6 cellular contexts compared by ENCODE assay signal in the genomic region with DNA sequence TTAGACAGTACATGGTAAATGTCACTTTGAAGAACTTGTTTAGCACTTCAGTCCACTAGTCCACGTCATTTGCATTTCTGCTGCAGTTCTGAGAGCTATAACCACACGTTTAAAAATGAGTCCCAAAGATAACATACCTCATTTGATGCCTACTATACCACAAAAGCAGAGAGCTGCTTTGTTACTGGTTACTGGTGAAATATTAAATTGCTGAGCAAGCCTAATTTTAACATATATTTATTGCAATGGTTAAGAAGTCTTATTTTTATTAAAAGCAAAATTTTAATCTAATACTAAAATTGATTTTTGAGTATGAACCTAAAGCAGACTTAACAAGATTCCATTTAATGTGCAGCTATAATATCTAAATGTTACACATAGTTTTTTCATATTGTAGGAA.
"Had no signal": no experiment of that assay in that cellular context is flagged by ENCODE, and none has a peak within 500 bp of the region (broad histone marks: within the 10 kb centered on the region; RNA-seq: fewer than 3 reads in every experiment).

No MANE protein-coding gene starts in this region.

- H3K27ac ChIP-seq: HL-60, KMS-11 had no signal

- H3K4me3 ChIP-seq: K562 had no signal

- FAIRE-seq: HTR-8/SVneo, K562 had no signal

- H3K9ac ChIP-seq: KMS-11 had no signal

- H3K4me2 ChIP-seq: KMS-11 had no signal

- ATAC-seq: K562 had no signal

- DNase-seq: KBM-7, KG1 had no signal
